1 cellular context compared by ENCODE assay signal in the genomic region with DNA sequence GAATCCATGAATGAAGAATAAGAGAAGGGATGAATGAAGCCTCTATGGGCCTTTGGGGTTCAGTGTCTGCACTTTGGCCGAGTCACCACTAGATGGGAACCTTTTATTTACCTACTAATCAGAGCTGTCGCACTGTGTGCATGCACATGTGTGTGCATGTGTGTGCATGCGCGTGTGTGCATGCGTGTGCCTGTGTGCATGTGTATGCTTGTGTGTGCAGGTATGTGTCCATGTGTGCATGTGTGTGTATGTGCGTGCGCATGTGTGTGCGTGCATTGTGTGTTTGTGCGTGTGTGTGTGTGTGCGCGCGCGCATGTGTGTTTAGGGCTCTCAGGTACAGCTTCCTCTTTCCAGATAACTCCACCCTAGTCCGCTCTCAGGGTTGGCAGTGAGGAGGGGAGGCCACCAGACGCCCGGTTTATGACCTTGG.
TF ChIP-seq lines count a peak whose summit lies in the region.

No MANE protein-coding gene starts in this region.

TF ChIP-seq in GM23338, 12 proteins besides CTCF, POLR2A, EP300 and RAD21 (continued from another document):
- TF ChIP-seq, protein P1, sequence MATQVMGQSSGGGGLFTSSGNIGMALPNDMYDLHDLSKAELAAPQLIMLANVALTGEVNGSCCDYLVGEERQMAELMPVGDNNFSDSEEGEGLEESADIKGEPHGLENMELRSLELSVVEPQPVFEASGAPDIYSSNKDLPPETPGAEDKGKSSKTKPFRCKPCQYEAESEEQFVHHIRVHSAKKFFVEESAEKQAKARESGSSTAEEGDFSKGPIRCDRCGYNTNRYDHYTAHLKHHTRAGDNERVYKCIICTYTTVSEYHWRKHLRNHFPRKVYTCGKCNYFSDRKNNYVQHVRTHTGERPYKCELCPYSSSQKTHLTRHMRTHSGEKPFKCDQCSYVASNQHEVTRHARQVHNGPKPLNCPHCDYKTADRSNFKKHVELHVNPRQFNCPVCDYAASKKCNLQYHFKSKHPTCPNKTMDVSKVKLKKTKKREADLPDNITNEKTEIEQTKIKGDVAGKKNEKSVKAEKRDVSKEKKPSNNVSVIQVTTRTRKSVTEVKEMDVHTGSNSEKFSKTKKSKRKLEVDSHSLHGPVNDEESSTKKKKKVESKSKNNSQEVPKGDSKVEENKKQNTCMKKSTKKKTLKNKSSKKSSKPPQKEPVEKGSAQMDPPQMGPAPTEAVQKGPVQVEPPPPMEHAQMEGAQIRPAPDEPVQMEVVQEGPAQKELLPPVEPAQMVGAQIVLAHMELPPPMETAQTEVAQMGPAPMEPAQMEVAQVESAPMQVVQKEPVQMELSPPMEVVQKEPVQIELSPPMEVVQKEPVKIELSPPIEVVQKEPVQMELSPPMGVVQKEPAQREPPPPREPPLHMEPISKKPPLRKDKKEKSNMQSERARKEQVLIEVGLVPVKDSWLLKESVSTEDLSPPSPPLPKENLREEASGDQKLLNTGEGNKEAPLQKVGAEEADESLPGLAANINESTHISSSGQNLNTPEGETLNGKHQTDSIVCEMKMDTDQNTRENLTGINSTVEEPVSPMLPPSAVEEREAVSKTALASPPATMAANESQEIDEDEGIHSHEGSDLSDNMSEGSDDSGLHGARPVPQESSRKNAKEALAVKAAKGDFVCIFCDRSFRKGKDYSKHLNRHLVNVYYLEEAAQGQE (IDR thresholded peaks at IDR 0.05; ENCODE audit: unreplicated experiment), result no peak
- TF ChIP-seq JUNB (IDR thresholded peaks at IDR 0.05; ENCODE audit: unreplicated experiment), result no peak
- no peak for TF ChIP-seq ZNF114 (CRISPR knock-in tag; IDR thresholded peaks at IDR 0.05)
- no peak for TF ChIP-seq EZH2phosphoT487 (IDR thresholded peaks at IDR 0.05; ENCODE audit: unreplicated experiment)
- TF ChIP-seq ZNF331 (CRISPR knock-in tag; IDR thresholded peaks at IDR 0.05; ENCODE audit: low read depth), result no peak
- TF ChIP-seq POLR2AphosphoS5 (IDR thresholded peaks at IDR 0.05; ENCODE audit: low read depth), result no peak
- TF ChIP-seq CREB1 (CRISPR knock-in tag; IDR thresholded peaks at IDR 0.05; ENCODE audit: low read depth), result no peak
- TF ChIP-seq, protein P2, sequence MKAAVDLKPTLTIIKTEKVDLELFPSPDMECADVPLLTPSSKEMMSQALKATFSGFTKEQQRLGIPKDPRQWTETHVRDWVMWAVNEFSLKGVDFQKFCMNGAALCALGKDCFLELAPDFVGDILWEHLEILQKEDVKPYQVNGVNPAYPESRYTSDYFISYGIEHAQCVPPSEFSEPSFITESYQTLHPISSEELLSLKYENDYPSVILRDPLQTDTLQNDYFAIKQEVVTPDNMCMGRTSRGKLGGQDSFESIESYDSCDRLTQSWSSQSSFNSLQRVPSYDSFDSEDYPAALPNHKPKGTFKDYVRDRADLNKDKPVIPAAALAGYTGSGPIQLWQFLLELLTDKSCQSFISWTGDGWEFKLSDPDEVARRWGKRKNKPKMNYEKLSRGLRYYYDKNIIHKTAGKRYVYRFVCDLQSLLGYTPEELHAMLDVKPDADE (IDR thresholded peaks at IDR 0.05), result no peak
